Comparison of ENCODE assay signal across 8 cellular contexts in genomic region chr4:119238068-119238722, GRCh38. TPM values are rescaled to one million over a fixed set of nuclear protein-coding genes. Genes with fewer than 3 reads are reported as not detected.
DNase-seq lines count a peak whose midpoint lies in the region; ATAC-seq and TF ChIP-seq lines count a peak whose summit lies in the region.

No MANE protein-coding gene starts in this region.

- H3K27ac ChIP-seq in mesenchymal stem cell (ENCODE audit: low read length, poor library complexity, severe bottlenecking) (no peak overlapping the region), sigmoid colon (no peak overlapping the region)

- WGBS in mesenchymal stem cell = 76% methylated on average over 2 of the region's 4 CpGs
- 41 to 69% methylated on average over 4 of the region's 4 CpGs for WGBS in sigmoid colon, 2 donors

- no peak overlapping the region for H4K8ac ChIP-seq in mesenchymal stem cell (ENCODE audit: low read length)

- no peak overlapping the region for H2BK120ac ChIP-seq in mesenchymal stem cell (ENCODE audit: low read depth, low read length)

- TF ChIP-seq POLR2A in sigmoid colon (IDR thresholded peaks at IDR 0.05) = no peak

- H3K23ac ChIP-seq in mesenchymal stem cell (ENCODE audit: low read length in 2 of 2) = no peak overlapping the region

- no peak overlapping the region for H4K91ac ChIP-seq in mesenchymal stem cell (ENCODE audit: low read length)

- H3K9me3 ChIP-seq in mesenchymal stem cell (ENCODE audit: control insufficient read depth, low read length) (no peaks in the 10 kb centered on the region), sigmoid colon (no peaks in the 10 kb centered on the region)

- H3K9ac ChIP-seq in mesenchymal stem cell (ENCODE audit: low read length) = peak overlapping the region; percentile 17

- no peak overlapping the region for H3K18ac ChIP-seq in mesenchymal stem cell (ENCODE audit: low read depth in 1 of 2, low read length in 2 of 2)

- ATAC-seq in GM18909 (IDR thresholded peaks at IDR 0.05; ENCODE audit: poor library complexity, unreplicated experiment) (peak; percentile 100), GM21786 (IDR thresholded peaks at IDR 0.05; ENCODE audit: unreplicated experiment) (peak; percentile 99), HG03565 (IDR thresholded peaks at IDR 0.05; ENCODE audit: unreplicated experiment) (peak; percentile 97)

- no peak for TF ChIP-seq EP300 in sigmoid colon (IDR thresholded peaks at IDR 0.05)

- no peak for TF ChIP-seq CTCF in sigmoid colon (IDR thresholded peaks at IDR 0.05)

- DNase-seq in mesenchymal stem cell = no peak
- no peak for DNase-seq in NCI-H748 (lab: John Stamatoyannopoulos, UW; ENCODE audit: unreplicated experiment)
- no peak for DNase-seq in NCI-H524 (lab: John Stamatoyannopoulos, UW)
- no peak for DNase-seq in sigmoid colon
- DNase-seq in GM03348 (ENCODE audit: low spot score) = no peak

- H2BK12ac ChIP-seq in mesenchymal stem cell (ENCODE audit: low read length in 2 of 2) = no peak overlapping the region

- no peak overlapping the region for H2BK5ac ChIP-seq in mesenchymal stem cell (ENCODE audit: low read depth, low read length, poor library complexity, severe bottlenecking)

- no peak overlapping the region for H2AK5ac ChIP-seq in mesenchymal stem cell (ENCODE audit: low read length, severe bottlenecking)

- H2AFZ ChIP-seq in mesenchymal stem cell (ENCODE audit: low read depth, low read length) = no peak overlapping the region

- H3K4ac ChIP-seq in mesenchymal stem cell (ENCODE audit: low read depth in 1 of 2, low read length in 2 of 2) = no peak overlapping the region

- H2BK15ac ChIP-seq in mesenchymal stem cell (ENCODE audit: low read depth, poor library complexity, severe bottlenecking) = no peak overlapping the region

- no peak overlapping the region for H3K14ac ChIP-seq in mesenchymal stem cell (ENCODE audit: low read length in 2 of 2)

- H3K79me1 ChIP-seq in mesenchymal stem cell (replicated peaks; ENCODE audit: low read length, poor library complexity, severe bottlenecking) = peaks cover 18% of the 10 kb centered on the region

- H3K4me3 ChIP-seq in mesenchymal stem cell (ENCODE audit: insufficient read depth in 1 of 2, low read depth in 1 of 2, low read length in 2 of 2) (no peak overlapping the region), sigmoid colon (no peak overlapping the region)

- no peaks in the 10 kb centered on the region for H3K27me3 ChIP-seq in mesenchymal stem cell (ENCODE audit: control insufficient read depth in 1 of 2, insufficient read depth in 1 of 2, low read length in 2 of 2)
- H3K27me3 ChIP-seq in sigmoid colon = no peaks in the 10 kb centered on the region

- H3K36me3 ChIP-seq in mesenchymal stem cell (ENCODE audit: control insufficient read depth in 1 of 2, insufficient read depth in 2 of 2, low read depth in 1 of 2, low read length in 2 of 2) = peaks cover 0 to 96% of the 10 kb centered on the region in 2 experiments
- peaks cover 0 to 14% (median 1%) of the 10 kb centered on the region in 4 donors for H3K36me3 ChIP-seq in sigmoid colon

- H3K4me1 ChIP-seq in mesenchymal stem cell (ENCODE audit: control insufficient read depth, insufficient read depth, low read depth, low read length) = no peaks in the 10 kb centered on the region
- H3K4me1 ChIP-seq in sigmoid colon = peaks cover 0 to 7% (median 6%) of the 10 kb centered on the region in 4 donors

- no peak overlapping the region for H3K4me2 ChIP-seq in mesenchymal stem cell (ENCODE audit: low read length, poor library complexity, severe bottlenecking)

- intact Hi-C loops in sigmoid colon (cut with DNase I) = no loop called here

RNA-seq across cellular contexts. Expression of gene USP53, which starts 25.7 kb away (rescaled TPM):
- polyA plus RNA-seq in mesenchymal stem cell (2013, experiment 1 of 2) = 17.7 TPM
- polyA plus RNA-seq in mesenchymal stem cell (2013, experiment 2 of 2) = 17.4 TPM
- total RNA-seq in sigmoid colon = 10 to 100 TPM; 31.1 to 64.0 (median 46.7) TPM
- 10 to 100 TPM; 22.6 to 34.7 (median 26.4) TPM for polyA plus RNA-seq in sigmoid colon
